In the genomic region with DNA sequence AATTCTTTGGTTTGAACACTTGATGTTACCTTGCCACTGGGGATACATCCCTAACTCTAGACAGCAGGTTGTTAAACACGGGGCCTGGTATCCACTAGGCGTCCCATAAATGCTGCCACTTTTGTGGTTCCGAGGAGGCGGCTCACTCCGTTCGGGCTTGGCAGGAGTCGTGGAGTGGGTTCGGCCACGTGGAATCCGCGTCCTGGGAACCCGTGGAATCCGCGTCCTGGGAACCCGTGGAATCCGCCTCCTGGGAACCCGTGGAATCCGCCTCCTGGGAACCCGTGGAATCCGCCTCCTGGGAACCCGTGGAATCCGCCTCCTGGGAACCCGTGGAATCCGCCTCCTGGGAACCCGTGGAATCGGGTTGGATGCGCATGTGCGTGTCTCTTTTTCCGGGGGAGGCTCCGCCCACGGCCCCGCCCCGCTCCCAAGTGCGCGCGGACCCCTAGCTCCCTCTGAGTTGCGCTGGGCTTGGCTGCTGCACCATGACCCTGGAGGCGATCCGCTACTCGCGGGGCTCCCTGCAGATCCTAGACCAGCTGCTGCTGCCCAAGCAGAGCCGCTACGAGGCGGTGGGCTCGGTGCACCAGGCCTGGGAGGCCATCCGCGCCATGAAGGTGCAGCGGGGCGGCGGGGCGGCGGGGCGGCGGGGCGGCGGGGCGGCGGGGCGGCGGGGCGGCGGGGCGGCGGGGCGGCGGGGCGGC, we compare ENCODE assay signal across 8 cellular contexts. TPM values are rescaled to one million over a fixed set of nuclear protein-coding genes. Genes with fewer than 3 reads are reported as not detected.
DNase-seq lines count a peak whose midpoint lies in the region; ATAC-seq and TF ChIP-seq lines count a peak whose summit lies in the region.

Gene MRI1 (plus strand): TSS at position 422 of the 707 bp plus-strand sequence. CDS start 67 bp downstream, at position 489.

- peak within 1 kb of the TSS; percentile 11; the same call in 1 of the 2 replicates for H3K27ac ChIP-seq in OCI-LY3 (ENCODE audit: low read length)

- H2AFZ ChIP-seq in OCI-LY3 (ENCODE audit: low read depth, low read length): peak within 1 kb of the TSS; percentile 73; the same call in 1 of the 2 replicates

- H3K36me3 ChIP-seq in OCI-LY3 (replicated peaks; ENCODE audit: low read depth, low read length) (peaks cover 21% of the 10 kb centered on the region), mucosa of stomach (ENCODE audit: control insufficient read depth, insufficient read depth, low read length) (peaks cover 7% of the 10 kb centered on the region)

- peaks cover 13 to 24% of the 10 kb centered on the region in 2 donors for H3K4me1 Mint-ChIP-seq in stimulated activated naive B cell treated with anti-CD40 and anti-IgM and Interleukin-4, amounts not matched to agents 10 μg/mL and 1 μg/mL and 100 μg/mL, for 72 hours

- peak within 1 kb of the TSS; percentile 96 for H3K4me2 ChIP-seq in OCI-LY3 (ENCODE audit: low read length)

- ATAC-seq in esophagus mucosa (peak; percentile 63), GM21515 (IDR thresholded peaks at IDR 0.05; ENCODE audit: unreplicated experiment) (no peak)
- peak; percentile 80 to 82 for ATAC-seq in stimulated activated naive B cell treated with anti-CD40 and anti-IgM and Interleukin-4, amounts not matched to agents 10 μg/mL and 1 μg/mL and 100 μg/mL, for 72 hours (replicated peaks)

- H3K9me3 Mint-ChIP-seq in stimulated activated naive B cell treated with anti-CD40 and anti-IgM and Interleukin-4, amounts not matched to agents 10 μg/mL and 1 μg/mL and 100 μg/mL, for 72 hours: no peaks in the 10 kb centered on the region

- peaks cover 20% of the 10 kb centered on the region for H3K79me2 ChIP-seq in OCI-LY3 (ENCODE audit: low read length)

- H3K27me3 ChIP-seq in OCI-LY3 (ENCODE audit: low read depth, low read length) (no peaks in the 10 kb centered on the region), mucosa of stomach (ENCODE audit: control insufficient read depth, insufficient read depth, low read length) (no peaks in the 10 kb centered on the region)

- DNase-seq in GM03348 (ENCODE audit: low spot score): peak; percentile 94
- peak; percentile 34 for DNase-seq in HPDE6-E6E7 (ENCODE audit: extremely low spot score)
- DNase-seq in activated T-cell treated with anti-CD3 and anti-CD28 coated beads, Interleukin-2, amount 50 U/mL, for 48 hours: peak; percentile 85
- DNase-seq in stimulated activated naive B cell treated with anti-CD40 and anti-IgM and Interleukin-4, amounts not matched to agents 10 μg/mL and 1 μg/mL and 100 μg/mL, for 72 hours: peak; percentile 48

- H3K4me1 ChIP-seq in OCI-LY3 (ENCODE audit: low read length) (peaks cover 8% of the 10 kb centered on the region), mucosa of stomach (ENCODE audit: control insufficient read depth, insufficient read depth, low read length) (peaks cover 12% of the 10 kb centered on the region)

- TF ChIP-seq CTCF in OCI-LY3 (IDR thresholded peaks at IDR 0.05; ENCODE audit: low read depth, low read length): no peak

- H3K9ac ChIP-seq in OCI-LY3 (ENCODE audit: low read length) (peak within 1 kb of the TSS; percentile 76), mucosa of stomach (ENCODE audit: low read length) (peak within 1 kb of the TSS; percentile 70)

- peak within 1 kb of the TSS; percentile 84 for H3K27ac Mint-ChIP-seq in stimulated activated naive B cell treated with anti-CD40 and anti-IgM and Interleukin-4, amounts not matched to agents 10 μg/mL and 1 μg/mL and 100 μg/mL, for 72 hours

- no peaks in the 10 kb centered on the region for H3K27me3 Mint-ChIP-seq in stimulated activated naive B cell treated with anti-CD40 and anti-IgM and Interleukin-4, amounts not matched to agents 10 μg/mL and 1 μg/mL and 100 μg/mL, for 72 hours

- H3K36me3 Mint-ChIP-seq in stimulated activated naive B cell treated with anti-CD40 and anti-IgM and Interleukin-4, amounts not matched to agents 10 μg/mL and 1 μg/mL and 100 μg/mL, for 72 hours: peaks cover 20 to 27% of the 10 kb centered on the region in 2 donors

- H3K4me3 Mint-ChIP-seq in stimulated activated naive B cell treated with anti-CD40 and anti-IgM and Interleukin-4, amounts not matched to agents 10 μg/mL and 1 μg/mL and 100 μg/mL, for 72 hours: peak within 1 kb of the TSS; percentile 85 to 88

- H3K4me3 ChIP-seq in OCI-LY3 (ENCODE audit: low read length) (peak within 1 kb of the TSS; percentile 88), mucosa of stomach (ENCODE audit: low read length) (peak within 1 kb of the TSS; percentile 66)

- H4K20me1 ChIP-seq in OCI-LY3 (ENCODE audit: insufficient read depth, low read length): no peaks in the 10 kb centered on the region; the same call in 1 of the 2 replicates

- no peaks in the 10 kb centered on the region for H3K9me3 ChIP-seq in OCI-LY3 (ENCODE audit: insufficient read depth, low read length)
- H3K9me3 ChIP-seq in mucosa of stomach (ENCODE audit: control insufficient read depth, low read length): no peaks in the 10 kb centered on the region

RNA-seq across cellular contexts. Expression of gene MRI1, which starts in this region (rescaled TPM):
- 22.4 TPM for total RNA-seq in esophagus mucosa

Comparison
In these comparisons a context has a peak if more than half of its experiments do, and no peak if none do; other contexts are left out.
1. DNase-seq: peak in every context shown above with its lines; median percentile 94 in GM03348; 85 in activated T-cell treated with anti-CD3 and anti-CD28 coated beads, Interleukin-2, amount 50 U/mL, for 48 hours; 48 in stimulated activated naive B cell treated with anti-CD40 and anti-IgM and Interleukin-4, amounts not matched to agents 10 μg/mL and 1 μg/mL and 100 μg/mL, for 72 hours; 34 in HPDE6-E6E7.